ENCODE assay signal across 8 cellular contexts in genomic region chr9:127981559-127982121, GRCh38. TPM values are rescaled to one million over a fixed set of nuclear protein-coding genes. Genes with fewer than 3 reads are reported as not detected.
DNase-seq lines count a peak whose midpoint lies in the region; ATAC-seq, FAIRE-seq and TF ChIP-seq lines count a peak whose summit lies in the region.

No MANE protein-coding gene starts in this region.

- H3K9me3 Mint-ChIP-seq in activated CD4-positive, alpha-beta T cell treated with anti-CD3 and anti-CD28 coated beads, Interleukin-2, amount 10 ng/mL, durations not matched to agents 24 days and 14 days: no peaks in the 10 kb centered on the region

- H3K27ac ChIP-seq in left lung: peak overlapping the region; percentile 87 to 91
- H3K27ac ChIP-seq in thoracic aorta: peak overlapping the region; percentile 92

- H3K27ac Mint-ChIP-seq in activated CD4-positive, alpha-beta T cell treated with anti-CD3 and anti-CD28 coated beads, Interleukin-2, amount 10 ng/mL, durations not matched to agents 24 days and 14 days: peak overlapping the region; percentile 94

- H3K27me3 ChIP-seq in adipocyte (replicated peaks; ENCODE audit: control insufficient read depth, insufficient read depth, low read length): no peaks in the 10 kb centered on the region
- H3K27me3 ChIP-seq in left lung: peaks cover 0 to 12% of the 10 kb centered on the region in 2 donors
- no peaks in the 10 kb centered on the region for H3K27me3 ChIP-seq in thoracic aorta (replicated peaks; ENCODE audit: insufficient read depth)

- ATAC-seq in left lung (no peak), thoracic aorta (ENCODE audit: insufficient number of reproducible peaks, low FRiP score, low read depth) (no peak)

- peaks cover 46% of the 10 kb centered on the region for H3K4me1 Mint-ChIP-seq in activated CD4-positive, alpha-beta T cell treated with anti-CD3 and anti-CD28 coated beads, Interleukin-2, amount 10 ng/mL, durations not matched to agents 24 days and 14 days

- H3K4me1 ChIP-seq in adipocyte (ENCODE audit: control insufficient read depth, insufficient read depth, low read length) (peaks cover 38% of the 10 kb centered on the region), left lung (peaks cover 19 to 46% of the 10 kb centered on the region in 2 donors), thoracic aorta (ENCODE audit: control insufficient read depth in 1 of 2, low read depth in 2 of 2) (peaks cover 27 to 40% of the 10 kb centered on the region in 2 donors)

- H3K4me3 Mint-ChIP-seq in activated CD4-positive, alpha-beta T cell treated with anti-CD3 and anti-CD28 coated beads, Interleukin-2, amount 10 ng/mL, durations not matched to agents 24 days and 14 days: peak overlapping the region; percentile 93

- intact Hi-C loops in activated CD4-positive, alpha-beta T cell treated with anti-CD3 and anti-CD28 coated beads, Interleukin-2, amount 10 ng/mL, durations not matched to agents 24 days and 14 days (cut with micrococcal nuclease): loop anchor here (1.0 kb wide), 1 partner anchor 45 kb away; no protein-coding TSS in a partner anchor
- intact Hi-C loops in left lung (cut with DNase I): no loop called here

- TF ChIP-seq CTCF in left lung (IDR thresholded peaks at IDR 0.05): no peak
- TF ChIP-seq CTCF in thoracic aorta (IDR thresholded peaks at IDR 0.05): no peak

- no peaks in the 10 kb centered on the region for H3K27me3 Mint-ChIP-seq in activated CD4-positive, alpha-beta T cell treated with anti-CD3 and anti-CD28 coated beads, Interleukin-2, amount 10 ng/mL, durations not matched to agents 24 days and 14 days

- H3K36me3 Mint-ChIP-seq in activated CD4-positive, alpha-beta T cell treated with anti-CD3 and anti-CD28 coated beads, Interleukin-2, amount 10 ng/mL, durations not matched to agents 24 days and 14 days (ENCODE audit: low read depth): peaks cover 13% of the 10 kb centered on the region

- peak; percentile 78 for DNase-seq in activated CD4-positive, alpha-beta T cell treated with anti-CD3 and anti-CD28 coated beads, Interleukin-2, amount 10 ng/mL, durations not matched to agents 24 days and 14 days
- no peak for DNase-seq in activated CD4-positive, alpha-beta T cell treated with anti-CD3 and anti-CD28 coated beads for 4 hours
- DNase-seq in adipocyte (ENCODE audit: low read depth): no peak
- no peak for DNase-seq in left lung
- DNase-seq in thoracic aorta (ENCODE audit: low spot score): no peak
- no peak for DNase-seq in iPS-NIHi7 (ENCODE audit: extremely low spot score)
- DNase-seq in urothelium cell line (ENCODE audit: low spot score): no peak
- no peak for DNase-seq in frontal cortex (ENCODE audit: low spot score in 2 of 2)

- H3K9me3 ChIP-seq in adipocyte (ENCODE audit: control insufficient read depth, low read length) (no peaks in the 10 kb centered on the region), left lung (no peaks in the 10 kb centered on the region), thoracic aorta (no peaks in the 10 kb centered on the region)

- H3K36me3 ChIP-seq in adipocyte (ENCODE audit: control insufficient read depth, insufficient read depth, low read length, severe bottlenecking) (no peaks in the 10 kb centered on the region), left lung (no peaks in the 10 kb centered on the region), thoracic aorta (no peaks in the 10 kb centered on the region)

- H3K9ac ChIP-seq in adipocyte (ENCODE audit: low read length): peak overlapping the region; percentile 93

- FAIRE-seq in urothelium cell line (lab: Jason Lieb, UNC): no peak
- no peak for FAIRE-seq in frontal cortex (lab: Jason Lieb, UNC)

- H3K4me3 ChIP-seq in adipocyte (ENCODE audit: low read length) (peak overlapping the region; percentile 84), left lung (peak overlapping the region; percentile 52 to 58), thoracic aorta (peak overlapping the region; percentile 95)

RNA-seq across cellular contexts. Expression of gene EEIG1, which starts 0.9 kb away (rescaled TPM):
- 56.1 and 64.4 TPM in 2 replicates for total RNA-seq in activated CD4-positive, alpha-beta T cell treated with anti-CD3 and anti-CD28 coated beads, Interleukin-2, amount 10 ng/mL, durations not matched to agents 24 days and 14 days
- total RNA-seq in left lung (10 to 100 TPM; 60.7 to 67.3 TPM), thoracic aorta (10 to 100 TPM; 20.4 to 26.5 TPM), frontal cortex (5.7 TPM)

RNA-seq across cellular contexts. Expression of gene DPM2, which starts 44.0 kb away (rescaled TPM):
- 62.7 and 65.1 TPM in 2 replicates for total RNA-seq in activated CD4-positive, alpha-beta T cell treated with anti-CD3 and anti-CD28 coated beads, Interleukin-2, amount 10 ng/mL, durations not matched to agents 24 days and 14 days
- total RNA-seq in left lung (10 to 100 TPM; 38.6 to 47.6 TPM), thoracic aorta (10 to 100 TPM; 18.8 to 26.0 TPM), frontal cortex (11.4 TPM)

RNA-seq across cellular contexts. Expression of gene PIP5KL1, which starts 51.1 kb away (rescaled TPM):
- 0.89 and 0.90 TPM in 2 replicates for total RNA-seq in activated CD4-positive, alpha-beta T cell treated with anti-CD3 and anti-CD28 coated beads, Interleukin-2, amount 10 ng/mL, durations not matched to agents 24 days and 14 days
- total RNA-seq in left lung: 1 to 10 TPM; 3.8 to 6.7 TPM
- 1 to 10 TPM; 6.0 to 8.8 TPM for total RNA-seq in thoracic aorta
- 6.1 TPM for total RNA-seq in frontal cortex
